ENCODE assay signal across 30 cellular contexts in the genomic region with DNA sequence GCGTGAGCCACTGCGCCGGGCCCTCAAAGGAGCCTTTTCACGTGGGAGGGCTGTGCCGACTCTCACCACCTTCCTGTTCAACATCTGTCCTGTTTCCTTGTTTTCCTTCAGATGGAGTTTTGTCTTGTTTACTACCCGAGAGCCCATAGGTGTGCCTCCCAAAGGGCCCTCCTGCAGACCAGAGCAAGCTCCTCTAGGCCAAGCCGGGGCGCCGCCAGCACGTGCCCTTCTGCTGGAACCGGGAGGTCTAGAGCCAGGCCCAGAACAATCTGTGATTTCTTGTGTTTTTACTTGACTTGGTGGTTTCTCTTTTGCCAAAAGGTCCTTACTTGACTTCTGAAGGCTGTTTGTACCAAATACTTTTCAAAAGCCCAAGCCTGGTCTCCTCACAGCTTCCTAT. TPM values are rescaled to one million over a fixed set of nuclear protein-coding genes. Genes with fewer than 3 reads are reported as not detected.
DNase-seq lines count a peak whose midpoint lies in the region; TF ChIP-seq lines count a peak whose summit lies in the region.
"Had no signal": no experiment of that assay in that cellular context is flagged by ENCODE, and none has a peak within 500 bp of the region (broad histone marks: within the 10 kb centered on the region; RNA-seq: fewer than 3 reads in every experiment).

No MANE protein-coding gene starts in this region.

- H3T11ph ChIP-seq in H9 (ENCODE audit: low read length) = no peak overlapping the region

- H3K36me3 Mint-ChIP-seq in H9 (ENCODE audit: insufficient read depth in 1 of 3, low read depth in 3 of 3) (peaks cover 19 to 76% (median 76%) of the 10 kb centered on the region in 3 experiments; a peak in 6 of 7 replicates), endothelial cell (ENCODE audit: low read depth, unreplicated experiment) (peaks cover 34% of the 10 kb centered on the region)

- H3K27me3 ChIP-seq in H9 (ENCODE audit: insufficient read depth, low read length) (no peaks in the 10 kb centered on the region), osteoblast (ENCODE audit: insufficient read depth, low read length) (no peaks in the 10 kb centered on the region), vagina (no peaks in the 10 kb centered on the region)

- H3K79me2 ChIP-seq in H9 (ENCODE audit: insufficient read depth, low read length) (no peaks in the 10 kb centered on the region), osteoblast (ENCODE audit: insufficient read depth, low read length) (peaks cover 67% of the 10 kb centered on the region)

- no peak overlapping the region for H3K14ac ChIP-seq in H9 (ENCODE audit: insufficient read depth, low read length)

- H4K20me1 ChIP-seq in H9 (ENCODE audit: control insufficient read depth, insufficient read depth, insufficient read length) = no peaks in the 10 kb centered on the region
- H4K20me1 ChIP-seq in osteoblast (ENCODE audit: insufficient read depth, low read length) = peaks cover 71% of the 10 kb centered on the region

- TF ChIP-seq POLR2A in vagina (IDR thresholded peaks at IDR 0.05) = no peak

- no peak for DNase-seq in H9
- DNase-seq in endothelial cell (ENCODE audit: low spot score) = no peak
- peak; percentile 71 for DNase-seq in osteoblast (ENCODE audit: insufficient read length, low spot score, missing footprints)
- no peak for DNase-seq in vagina (ENCODE audit: extremely low spot score in 2 of 2)
- DNase-seq in globus pallidus (ENCODE audit: low spot score) = no peak
- DNase-seq in NCI-H1092 treated with DMSO at 0.1 percent for 48 hours (lab: John Stamatoyannopoulos, UW) = no peak
- DNase-seq: Calu3; CD8-positive, alpha-beta memory T cell; DMS153; DND-41; Kasumi-1; MV-4-11; NCI-H1105 treated with DMSO at 0.1 percent for 48 hours; NCI-H146; NCI-H2029; NCI-H446; NCI-H526; NCI-H82; NK-92 treated with Interleukin-12 subunit alpha and Interleukin-12 subunit beta, amount 100 ng/mL, for 24 hours; PC-3; SHP77 had no signal

- no peak overlapping the region for H4K8ac ChIP-seq in H9 (replicated peaks; ENCODE audit: insufficient read length, low read depth, low read length)

- no peak overlapping the region for H3K56ac ChIP-seq in H9 (ENCODE audit: insufficient read length, low read depth, low read length)

- no peaks in the 10 kb centered on the region for H3K23me2 ChIP-seq in H9 (ENCODE audit: insufficient read length, low read depth, low read length, poor library complexity, severe bottlenecking)

- H2AK5ac ChIP-seq in H9 (ENCODE audit: insufficient read length, low read length) = no peak overlapping the region

- H3K36me3 ChIP-seq in osteoblast (ENCODE audit: insufficient read depth, low read length) = peaks cover 81% of the 10 kb centered on the region
- H3K36me3 ChIP-seq in vagina = peaks cover 0 to 52% of the 10 kb centered on the region in 2 donors

- no peak for TF ChIP-seq CTCF in C4-2B (conservative IDR thresholded peaks at IDR 0.05)
- no peak for TF ChIP-seq CTCF in H9 (conservative IDR thresholded peaks at IDR 0.05)
- no peak for TF ChIP-seq CTCF in endothelial cell (IDR thresholded peaks at IDR 0.05; ENCODE audit: unreplicated experiment)
- TF ChIP-seq CTCF in osteoblast (IDR thresholded peaks at IDR 0.05; ENCODE audit: extremely low read depth, low read depth, low read length) = no peak
- no peak for TF ChIP-seq CTCF in vagina (IDR thresholded peaks at IDR 0.05)

- no peaks in the 10 kb centered on the region for H3K79me1 ChIP-seq in H9 (ENCODE audit: insufficient read depth, low read depth, low read length, poor library complexity, severe bottlenecking)

- H3K9me3 Mint-ChIP-seq in H9 (no peaks in the 10 kb centered on the region), endothelial cell (ENCODE audit: unreplicated experiment) (no peaks in the 10 kb centered on the region)
- H3K9me3 Mint-ChIP-seq: CD14-positive monocyte; CD8-positive, alpha-beta memory T cell had no signal

- H3K27ac Mint-ChIP-seq in H9 (peak overlapping the region; percentile 74 to 88 (median 88); a peak in 5 of 7 replicates), endothelial cell (ENCODE audit: unreplicated experiment) (peak overlapping the region; percentile 84)
- H3K27ac Mint-ChIP-seq: CD8-positive, alpha-beta memory T cell had no signal

- no peak overlapping the region for H2BK15ac ChIP-seq in H9 (ENCODE audit: low read depth, low read length)

- no peak overlapping the region for H3K4me3 ChIP-seq in osteoblast (ENCODE audit: insufficient read depth, low read length)
- no peak overlapping the region for H3K4me3 ChIP-seq in vagina
- H3K4me3 ChIP-seq: A549, K562 had no signal

- H2AFZ ChIP-seq in H9 (ENCODE audit: low read length) = no peak overlapping the region
- no peak overlapping the region for H2AFZ ChIP-seq in osteoblast (ENCODE audit: low read length)

- H3K27ac ChIP-seq in C4-2B (peak overlapping the region; percentile 21; the same call in 1 of the 2 replicates), H9 (ENCODE audit: insufficient read length, low read depth, low read length) (no peak overlapping the region), osteoblast (ENCODE audit: low read depth, low read length) (no peak overlapping the region), vagina (no peak overlapping the region)
- H3K27ac ChIP-seq: A549 had no signal

- no peak overlapping the region for H4K91ac ChIP-seq in H9 (ENCODE audit: insufficient read length, low read depth, low read length)

- no CpG with 5 or more reads among the region's 11 CpGs for WGBS in H9 (ENCODE audit: extremely low coverage, insufficient read length, low lambda C conversion rate)

- H3K4me1 ChIP-seq in H9 (ENCODE audit: insufficient read depth, low read length) (no peaks in the 10 kb centered on the region), osteoblast (ENCODE audit: insufficient read depth, low read length) (peaks cover 6% of the 10 kb centered on the region), vagina (peaks cover 15% of the 10 kb centered on the region)
- H3K4me1 ChIP-seq: A549 had no signal

- H3K9ac ChIP-seq in H9 (ENCODE audit: extremely low read depth, insufficient read length, low read length) = no peak overlapping the region

- no peak overlapping the region for H3K18ac ChIP-seq in H9 (ENCODE audit: insufficient read length, low read depth, low read length)

- no peak overlapping the region for H2BK20ac ChIP-seq in H9 (ENCODE audit: low read depth, low read length, poor library complexity, severe bottlenecking)

- no peak overlapping the region for H4K5ac ChIP-seq in H9 (ENCODE audit: insufficient read length, low read depth, low read length)

- H3K4me2 ChIP-seq in H9 (ENCODE audit: insufficient read depth, insufficient read length, low read length) = no peak overlapping the region
- no peak overlapping the region for H3K4me2 ChIP-seq in osteoblast (ENCODE audit: insufficient read depth, low read length)
- H3K4me2 ChIP-seq: A549 had no signal

- H3K23ac ChIP-seq in H9 (ENCODE audit: insufficient read length, low read depth, low read length) = no peak overlapping the region

- no peak overlapping the region for H2BK5ac ChIP-seq in H9 (ENCODE audit: insufficient read length, low read length)

- intact Hi-C loops in vagina (cut with DNase I) = no loop called here

- no peak overlapping the region for H2BK12ac ChIP-seq in H9 (ENCODE audit: insufficient read length, low read depth, low read length)

- no peak overlapping the region for H2BK120ac ChIP-seq in H9 (ENCODE audit: low read depth, low read length, poor library complexity, severe bottlenecking)

- no peaks in the 10 kb centered on the region for H3K9me3 ChIP-seq in H9 (ENCODE audit: control insufficient read depth, low read depth, low read length)
- H3K9me3 ChIP-seq in osteoblast (ENCODE audit: low read depth, low read length) = no peaks in the 10 kb centered on the region
- no peaks in the 10 kb centered on the region for H3K9me3 ChIP-seq in vagina
- H3K9me3 ChIP-seq: A549 had no signal

- H3K4me3 Mint-ChIP-seq in H9 = no peak overlapping the region
- H3K4me3 Mint-ChIP-seq in endothelial cell (ENCODE audit: unreplicated experiment) = peak overlapping the region; percentile 65
- H3K4me3 Mint-ChIP-seq: CD14-positive monocyte; CD8-positive, alpha-beta memory T cell had no signal

- no peak overlapping the region for H3K4ac ChIP-seq in H9 (ENCODE audit: low read depth, low read length)

- no peaks in the 10 kb centered on the region for H3K4me1 Mint-ChIP-seq in H9
- H3K4me1 Mint-ChIP-seq in endothelial cell (ENCODE audit: unreplicated experiment) = peaks cover 3% of the 10 kb centered on the region

- H3K27me3 Mint-ChIP-seq in H9 (ENCODE audit: low read depth) = no peaks in the 10 kb centered on the region
- peaks cover 5% of the 10 kb centered on the region for H3K27me3 Mint-ChIP-seq in endothelial cell (ENCODE audit: unreplicated experiment)
- H3K27me3 Mint-ChIP-seq: CD8-positive, alpha-beta memory T cell had no signal

RNA-seq across cellular contexts. Expression of gene DNAJC5, which starts 8.0 kb away (rescaled TPM):
- total RNA-seq in H9 (2021) = 42.9 and 43.0 TPM in 2 replicates
- 54.4 TPM for total RNA-seq in endothelial cell (ENCODE audit: unreplicated experiment)
- total RNA-seq in osteoblast = 41.5 and 53.9 TPM in 2 replicates
- total RNA-seq in vagina = 25.8 TPM

RNA-seq across cellular contexts. Expression of gene TPD52L2, which starts 21.9 kb away (rescaled TPM):
- total RNA-seq in H9 (2021) (94.1 and 98.4 TPM in 2 replicates), endothelial cell (ENCODE audit: unreplicated experiment) (85.5 TPM), osteoblast (99.6 and 115 TPM in 2 replicates), vagina (90.1 TPM)

RNA-seq across cellular contexts. Expression of gene ABHD16B, which starts 25.6 kb away (rescaled TPM):
- not detected in 2 replicates for total RNA-seq in H9 (2021)
- not detected for total RNA-seq in endothelial cell (ENCODE audit: unreplicated experiment)
- not detected in 2 replicates for total RNA-seq in osteoblast
- not detected for total RNA-seq in vagina
- total RNA-seq: CD8-positive, alpha-beta memory T cell; H7; HT1080; K562; M059J; PC-3; RPMI7951; SK-MEL-5 had no signal

RNA-seq across cellular contexts. Expression of gene ZBTB46, which starts 55.9 kb away (rescaled TPM):
- total RNA-seq in H9 (2021) (27.1 and 27.3 TPM in 2 replicates), endothelial cell (ENCODE audit: unreplicated experiment) (42.1 TPM), osteoblast (under 0.01 and 0.36 TPM in 2 replicates), vagina (7.4 TPM)
